ENCODE assay signal across 9 cellular contexts in the genomic region with DNA sequence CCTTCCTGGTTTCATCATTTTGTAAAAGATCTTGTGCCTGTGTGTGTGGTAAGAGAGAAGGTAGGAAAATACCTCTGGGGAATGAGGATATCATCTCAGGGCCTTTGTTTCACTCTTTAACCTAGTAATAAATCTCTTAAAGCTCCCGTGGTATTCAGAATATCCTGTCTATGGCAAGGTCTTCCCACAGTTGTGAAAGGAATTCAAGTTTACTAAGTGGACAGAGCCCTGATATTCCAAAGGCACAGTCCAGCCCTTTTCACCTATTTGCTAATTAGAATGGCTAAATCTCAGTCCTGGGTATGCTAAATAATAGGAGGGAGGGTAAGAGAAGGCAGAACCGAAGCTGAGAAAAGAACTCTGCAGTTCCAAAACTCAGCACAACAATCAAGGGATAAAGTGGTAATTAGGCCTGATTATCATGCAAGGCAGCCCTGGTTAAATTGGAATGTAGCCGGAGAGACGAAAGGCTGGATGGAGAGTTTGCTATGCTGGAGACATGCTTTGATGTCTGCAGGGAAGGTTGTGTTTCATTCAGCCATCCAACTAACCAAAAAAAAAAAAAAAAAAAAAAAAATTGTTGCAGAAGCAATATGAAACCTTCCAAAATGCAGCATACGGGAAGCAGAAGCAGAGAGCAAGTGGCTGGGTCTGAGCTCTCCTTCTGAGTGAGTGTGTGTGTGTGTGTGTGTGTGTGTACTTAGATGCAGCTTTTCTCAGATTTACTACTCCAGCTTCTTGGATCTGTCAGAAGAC. TPM values are rescaled to one million over a fixed set of nuclear protein-coding genes. Genes with fewer than 3 reads are reported as not detected.
DNase-seq lines count a peak whose midpoint lies in the region; ATAC-seq, FAIRE-seq and TF ChIP-seq lines count a peak whose summit lies in the region.
"Had no signal": no experiment of that assay in that cellular context is flagged by ENCODE, and none has a peak within 500 bp of the region (broad histone marks: within the 10 kb centered on the region; RNA-seq: fewer than 3 reads in every experiment).

No MANE protein-coding gene starts in this region.

- H3K4me1 ChIP-seq in effector memory CD4-positive, alpha-beta T cell (ENCODE audit: control insufficient read depth, insufficient read depth, low read length, poor library complexity, severe bottlenecking) = peaks cover 10% of the 10 kb centered on the region
- H3K4me1 ChIP-seq in osteoblast (ENCODE audit: insufficient read depth, low read length) = peaks cover 45% of the 10 kb centered on the region

- no peak overlapping the region for H2AFZ ChIP-seq in osteoblast (ENCODE audit: low read length)

- ATAC-seq in GM19397 (IDR thresholded peaks at IDR 0.05; ENCODE audit: unreplicated experiment) = no peak
- ATAC-seq in GM21786 (IDR thresholded peaks at IDR 0.05; ENCODE audit: unreplicated experiment) = no peak

- DNase-seq in NCI-H69 (lab: John Stamatoyannopoulos, UW) = peak; percentile 30
- no peak for DNase-seq in effector memory CD4-positive, alpha-beta T cell
- DNase-seq in osteoblast (ENCODE audit: insufficient read length, low spot score, missing footprints) = no peak
- no peak for DNase-seq in NCI-H146 (lab: John Stamatoyannopoulos, UW)
- DNase-seq in NCI-H128 (lab: John Stamatoyannopoulos, UW; ENCODE audit: unreplicated experiment) = no peak

- peak overlapping the region; percentile 12 for H3K4me2 ChIP-seq in osteoblast (ENCODE audit: insufficient read depth, low read length)

- no peak overlapping the region for H3K4me3 ChIP-seq in effector memory CD4-positive, alpha-beta T cell (ENCODE audit: insufficient read depth, low read depth, low read length, poor library complexity, severe bottlenecking)
- H3K4me3 ChIP-seq in osteoblast (ENCODE audit: insufficient read depth, low read length) = no peak overlapping the region
- H3K4me3 ChIP-seq: adrenal gland had no signal

- peak; percentile 98 for FAIRE-seq in G401.6 (lab: Jason Lieb, UNC)

- no peaks in the 10 kb centered on the region for H4K20me1 ChIP-seq in osteoblast (ENCODE audit: insufficient read depth, low read length)

- H3K79me2 ChIP-seq in osteoblast (ENCODE audit: insufficient read depth, low read length) = no peaks in the 10 kb centered on the region

- H3K27me3 ChIP-seq in effector memory CD4-positive, alpha-beta T cell (replicated peaks; ENCODE audit: control insufficient read depth, insufficient read depth, low read length, poor library complexity, severe bottlenecking) = no peaks in the 10 kb centered on the region
- no peaks in the 10 kb centered on the region for H3K27me3 ChIP-seq in osteoblast (ENCODE audit: insufficient read depth, low read length)
- H3K27me3 ChIP-seq: adrenal gland had no signal

- no peaks in the 10 kb centered on the region for H3K9me3 ChIP-seq in effector memory CD4-positive, alpha-beta T cell (ENCODE audit: control insufficient read depth, low read length)
- H3K9me3 ChIP-seq in osteoblast (ENCODE audit: low read depth, low read length) = no peaks in the 10 kb centered on the region
- H3K9me3 ChIP-seq: adrenal gland had no signal

- peak overlapping the region; percentile 33 for H3K27ac ChIP-seq in effector memory CD4-positive, alpha-beta T cell (ENCODE audit: insufficient read depth, low read length, poor library complexity, severe bottlenecking)
- peak overlapping the region; percentile 54 for H3K27ac ChIP-seq in osteoblast (ENCODE audit: low read depth, low read length)

- H3K36me3 ChIP-seq in effector memory CD4-positive, alpha-beta T cell (ENCODE audit: control insufficient read depth, insufficient read depth, low read length) = no peaks in the 10 kb centered on the region
- H3K36me3 ChIP-seq in osteoblast (ENCODE audit: insufficient read depth, low read length) = no peaks in the 10 kb centered on the region
- H3K36me3 ChIP-seq: adrenal gland had no signal

- TF ChIP-seq CTCF in osteoblast (IDR thresholded peaks at IDR 0.05; ENCODE audit: extremely low read depth, low read depth, low read length) = no peak

RNA-seq across cellular contexts. Expression of a gene that starts 28.5 kb away (rescaled TPM):
- total RNA-seq in osteoblast = 14.8 and 16.2 TPM in 2 replicates
